ENCODE assay signal across 8 cellular contexts in the genomic region with DNA sequence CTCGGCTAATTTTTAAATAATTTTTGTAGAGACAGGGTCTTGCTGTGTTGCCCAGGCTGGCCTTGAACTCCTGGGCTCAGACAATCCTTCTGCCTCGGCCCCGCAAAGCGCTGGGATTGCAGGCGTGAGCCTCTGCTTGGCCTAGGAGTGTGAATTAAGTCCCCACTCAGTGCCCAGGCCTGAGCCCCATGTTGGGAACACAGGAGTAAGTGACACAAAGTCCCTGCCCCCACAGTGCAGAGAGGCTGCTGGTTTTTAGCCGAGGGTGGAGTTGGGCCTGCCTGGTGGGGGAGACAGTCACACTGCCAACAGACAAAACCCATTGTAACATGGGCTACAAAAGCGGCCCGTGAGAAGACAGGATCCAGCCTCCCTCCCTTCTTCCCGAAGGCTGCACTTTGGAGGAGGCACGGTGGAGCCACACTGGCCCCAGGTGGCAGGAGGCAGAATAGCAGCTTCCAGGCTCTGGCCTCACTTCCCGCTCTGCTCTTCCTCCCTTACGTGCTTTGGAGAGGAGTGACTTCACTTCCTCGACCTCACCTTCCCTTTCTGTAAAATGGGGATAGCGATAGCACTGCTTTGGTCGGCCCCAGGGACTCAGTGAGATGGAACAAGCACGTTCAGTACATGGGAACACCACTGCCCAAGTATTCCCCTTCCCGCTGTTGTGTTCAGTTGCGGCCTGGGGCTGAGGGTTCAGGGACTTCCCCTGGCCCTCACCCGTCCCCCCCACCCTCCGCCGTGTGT. TPM values are rescaled to one million over a fixed set of nuclear protein-coding genes. Genes with fewer than 3 reads are reported as not detected.
DNase-seq lines count a peak whose midpoint lies in the region; ATAC-seq and FAIRE-seq lines count a peak whose summit lies in the region.

No MANE protein-coding gene starts in this region.

- peak overlapping the region in 1 of 6 donors; percentile 57 for H3K27ac Mint-ChIP-seq in naive B cell
- peak overlapping the region in 1 of 2 donors; percentile 67 for H3K27ac Mint-ChIP-seq in stimulated activated naive CD8-positive, alpha-beta T cell treated with anti-CD3 and anti-CD28 coated beads, Interleukin-15, amount 100 ng/mL, for 72 hours

- peak; percentile 77 for FAIRE-seq in HTR-8/SVneo (lab: Jason Lieb, UNC)

- peaks cover 14% of the 10 kb centered on the region for H3K36me3 Mint-ChIP-seq in activated T-cell treated with anti-CD3 and anti-CD28 coated beads, Interleukin-2, amount 50 U/mL, for 4 hours (ENCODE audit: insufficient read depth)
- peaks cover 4 to 24% of the 10 kb centered on the region in 2 donors for H3K36me3 Mint-ChIP-seq in naive B cell

- H3K4me3 Mint-ChIP-seq in activated T-cell treated with anti-CD3 and anti-CD28 coated beads, Interleukin-2, amount 50 U/mL, for 4 hours = no peak overlapping the region
- no peak overlapping the region for H3K4me3 Mint-ChIP-seq in naive B cell
- H3K4me3 Mint-ChIP-seq in stimulated activated naive CD8-positive, alpha-beta T cell treated with anti-CD3 and anti-CD28 coated beads, Interleukin-15, amount 100 ng/mL, for 72 hours = no peak overlapping the region

- ATAC-seq in activated T-cell treated with anti-CD3 and anti-CD28 coated beads, Interleukin-2, amount 50 U/mL, for 4 hours = peak; percentile 61 to 71
- ATAC-seq in naive B cell (ENCODE audit: low read depth in 2 of 2) (peak; percentile 37 to 60), HG03520 (IDR thresholded peaks at IDR 0.05; ENCODE audit: unreplicated experiment) (no peak)
- peak; percentile 56 for ATAC-seq in stimulated activated naive CD8-positive, alpha-beta T cell treated with anti-CD3 and anti-CD28 coated beads, Interleukin-15, amount 100 ng/mL, for 72 hours

- H3K27me3 Mint-ChIP-seq in activated T-cell treated with anti-CD3 and anti-CD28 coated beads, Interleukin-2, amount 50 U/mL, for 4 hours (ENCODE audit: low read depth) = no peaks in the 10 kb centered on the region
- H3K27me3 Mint-ChIP-seq in naive B cell = no peaks in the 10 kb centered on the region
- no peaks in the 10 kb centered on the region for H3K27me3 Mint-ChIP-seq in stimulated activated naive CD8-positive, alpha-beta T cell treated with anti-CD3 and anti-CD28 coated beads, Interleukin-15, amount 100 ng/mL, for 72 hours

- no peaks in the 10 kb centered on the region for H3K9me3 Mint-ChIP-seq in activated T-cell treated with anti-CD3 and anti-CD28 coated beads, Interleukin-2, amount 50 U/mL, for 4 hours
- no peaks in the 10 kb centered on the region for H3K9me3 Mint-ChIP-seq in naive B cell
- no peaks in the 10 kb centered on the region for H3K9me3 Mint-ChIP-seq in stimulated activated naive CD8-positive, alpha-beta T cell treated with anti-CD3 and anti-CD28 coated beads, Interleukin-15, amount 100 ng/mL, for 72 hours

- in situ Hi-C loops in Caki2 (cut with HindIII; ENCODE audit: low pct_unique_long_range_greater_than_20kb, low sequenced_read_pairs) = no loop called here

- peak; percentile 81 for DNase-seq in Caki2 (ENCODE audit: low read depth)
- peak; percentile 88 for DNase-seq in HTR-8/SVneo (ENCODE audit: insufficient read length, low spot score)
- DNase-seq in OCI-M1 (lab: John Stamatoyannopoulos, UW) = peak; percentile 93
- peak; percentile 50 for DNase-seq in activated T-cell treated with anti-CD3 and anti-CD28 coated beads, Interleukin-2, amount 50 U/mL, for 4 hours
- DNase-seq in fibroblast of gingiva (ENCODE audit: low read depth) = peak; percentile 81
- peak; percentile 18 for DNase-seq in naive B cell
- DNase-seq in stimulated activated naive CD8-positive, alpha-beta T cell treated with anti-CD3 and anti-CD28 coated beads, Interleukin-15, amount 100 ng/mL, for 72 hours = peak; percentile 46 to 59

- no peaks in the 10 kb centered on the region for H3K4me1 Mint-ChIP-seq in activated T-cell treated with anti-CD3 and anti-CD28 coated beads, Interleukin-2, amount 50 U/mL, for 4 hours (ENCODE audit: low read depth)
- H3K4me1 Mint-ChIP-seq in naive B cell = peaks cover 1 to 9% (median 6%) of the 10 kb centered on the region in 3 donors
- peaks cover 8% of the 10 kb centered on the region for H3K4me1 Mint-ChIP-seq in stimulated activated naive CD8-positive, alpha-beta T cell treated with anti-CD3 and anti-CD28 coated beads, Interleukin-15, amount 100 ng/mL, for 72 hours

RNA-seq across cellular contexts. Expression of a gene that starts 15.2 kb away (rescaled TPM):
- total RNA-seq in Caki2 (2014; rRNA removed; shearing (Covaris generic); ENCODE audit: low replicate concordance) = 7.4 and 12.4 TPM in 2 replicates
- total RNA-seq in activated T-cell treated with anti-CD3 and anti-CD28 coated beads, Interleukin-2, amount 50 U/mL, for 4 hours = under 1 TPM; 0.26 to 0.66 (median 0.43) TPM
- polyA plus RNA-seq in naive B cell (ENCODE audit: low read depth in 6 of 6) = not detected

RNA-seq across cellular contexts. Expression of a gene that starts 47.3 kb away (rescaled TPM):
- 535 and 553 TPM in 2 replicates for total RNA-seq in Caki2 (2014; rRNA removed; shearing (Covaris generic); ENCODE audit: low replicate concordance)
- total RNA-seq in activated T-cell treated with anti-CD3 and anti-CD28 coated beads, Interleukin-2, amount 50 U/mL, for 4 hours = 100 to 1,000 TPM; 260 to 295 (median 277) TPM
- polyA plus RNA-seq in naive B cell (ENCODE audit: low read depth in 6 of 6) = 100 to 1,000 TPM; 128 to 360 (median 285) TPM

Comparison
In these comparisons a context has a peak if more than half of its experiments do, and no peak if none do; other contexts are left out.
1. DNase-seq: peak in every context shown above with its lines; median percentile 93 in OCI-M1; 88 in HTR-8/SVneo; 81 in Caki2; 81 in fibroblast of gingiva; 52 in stimulated activated naive CD8-positive, alpha-beta T cell treated with anti-CD3 and anti-CD28 coated beads, Interleukin-15, amount 100 ng/mL, for 72 hours; 50 in activated T-cell treated with anti-CD3 and anti-CD28 coated beads, Interleukin-2, amount 50 U/mL, for 4 hours; 18 in naive B cell.